Comparison of ENCODE assay signal across 17 cellular contexts in the genomic region with DNA sequence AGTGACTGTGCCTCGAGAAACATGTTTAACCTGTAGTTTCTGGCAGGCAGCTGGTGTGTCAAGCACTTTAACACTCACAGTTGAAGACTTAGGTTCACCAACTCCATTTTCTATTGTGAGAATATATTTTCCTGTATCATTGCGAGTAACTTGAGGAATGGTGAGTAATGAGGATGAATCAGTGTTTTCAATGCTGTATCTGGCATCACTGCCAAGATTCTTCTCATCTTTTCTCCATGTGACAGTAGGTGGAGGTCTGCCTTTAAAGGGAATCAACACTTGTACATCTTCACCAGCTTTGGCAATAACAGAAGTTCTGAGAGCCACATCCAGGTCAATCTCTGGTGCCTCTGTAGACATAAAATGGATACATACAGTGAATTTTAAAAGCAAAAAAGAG.
DNase-seq lines count a peak whose midpoint lies in the region; ATAC-seq and TF ChIP-seq lines count a peak whose summit lies in the region.
"Had no signal": no experiment of that assay in that cellular context is flagged by ENCODE, and none has a peak within 500 bp of the region (broad histone marks: within the 10 kb centered on the region; RNA-seq: fewer than 3 reads in every experiment).

No MANE protein-coding gene starts in this region.

- H3K27ac Mint-ChIP-seq in naive thymus-derived CD8-positive, alpha-beta T cell: no peak overlapping the region

- no peak overlapping the region for H3K4me3 ChIP-seq in thyroid gland (replicated peaks in 1 of 3)
- H3K4me3 ChIP-seq: lung had no signal

- TF ChIP-seq CTCF in RWPE1 (conservative IDR thresholded peaks at IDR 0.05; ENCODE audit: low read depth) (no peak), thyroid gland (IDR thresholded peaks at IDR 0.05) (no peak)

- POLR2A ChIA-PET in RWPE1 (lab: Yijun Ruan, JAX; ENCODE audit: low non-redundant PET): no interaction called here
- POLR2A ChIA-PET in naive thymus-derived CD8-positive, alpha-beta T cell (lab: Charles Lee): no interaction called here

- peak; percentile 64 for ATAC-seq in esophagus mucosa
- no peak for ATAC-seq in HG02981 (IDR thresholded peaks at IDR 0.05; ENCODE audit: unreplicated experiment)
- no peak for ATAC-seq in naive thymus-derived CD8-positive, alpha-beta T cell
- ATAC-seq: stimulated activated naive CD8-positive, alpha-beta T cell treated with anti-CD3 and anti-CD28 coated beads, Interleukin-15, Interleukin-2, amounts not matched to agents 100 U/mL and 50 U/mL, for 24 hours had no signal

- peaks cover 65 to 90% (median 88%) of the 10 kb centered on the region in 3 donors for H3K36me3 Mint-ChIP-seq in naive thymus-derived CD8-positive, alpha-beta T cell

- intact Hi-C loops in thyroid gland (cut with DNase I): no loop called here

- WGBS in thyroid gland, 2 donors: 93 to 96% methylated on average over 2 of the region's 2 CpGs

- H3K9me3 ChIP-seq in thyroid gland: no peaks in the 10 kb centered on the region

- no peaks in the 10 kb centered on the region for H3K36me3 ChIP-seq in thyroid gland

- H3K27me3 ChIP-seq in thyroid gland: no peaks in the 10 kb centered on the region

- H3K4me1 ChIP-seq in thyroid gland: no peaks in the 10 kb centered on the region

- TF ChIP-seq POLR2A in thyroid gland (IDR thresholded peaks at IDR 0.05): no peak

- H3K4me3 Mint-ChIP-seq in naive thymus-derived CD8-positive, alpha-beta T cell: no peak overlapping the region

- no peaks in the 10 kb centered on the region for H3K4me1 Mint-ChIP-seq in naive thymus-derived CD8-positive, alpha-beta T cell

- peaks cover 0 to 6% (median 0%) of the 10 kb centered on the region in 9 donors for H3K9me3 Mint-ChIP-seq in naive thymus-derived CD8-positive, alpha-beta T cell

- CTCF ChIA-PET in RWPE1 (lab: Yijun Ruan, JAX): no interaction called here

- DNase-seq in ELR (ENCODE audit: low read depth) (peak; percentile 86), RWPE1 (ENCODE audit: low spot score) (peak; percentile 68), renal cortical epithelial cell (ENCODE audit: low read depth) (peak; percentile 88), RPMI8226 (no peak), thyroid gland (no peak)
- DNase-seq in naive thymus-derived CD8-positive, alpha-beta T cell: no peak
- DNase-seq: activated T-cell treated with anti-CD3 and anti-CD28 coated beads for 4 hours; DMS79 treated with DMSO at 0.1 percent for 48 hours; MV-4-11; NCI-H526 treated with DMSO at 0.1 percent for 48 hours; SIG-M5; stimulated activated CD4-positive, alpha-beta T cell treated with anti-CD3 and anti-CD28 coated beads, Interleukin-2, amount 100 ng/mL, for 48 hours; stimulated activated naive CD8-positive, alpha-beta T cell treated with anti-CD3 and anti-CD28 coated beads, Interleukin-15, Interleukin-2, amounts not matched to agents 100 U/mL and 50 U/mL, for 24 hours; WERI-Rb-1 had no signal

- no peaks in the 10 kb centered on the region for H3K27me3 Mint-ChIP-seq in naive thymus-derived CD8-positive, alpha-beta T cell

- no peak overlapping the region for H3K27ac ChIP-seq in RWPE1
- no peak overlapping the region for H3K27ac ChIP-seq in thyroid gland
- H3K27ac ChIP-seq: WERI-Rb-1 had no signal

Comparison
In these comparisons a context has a peak if more than half of its experiments do, and no peak if none do; other contexts are left out.
1. DNase-seq: peak in ELR (single experiment), RWPE1 (single experiment) and renal cortical epithelial cell (single experiment); none in RPMI8226 (single experiment), thyroid gland (0 of 2) and naive thymus-derived CD8-positive, alpha-beta T cell (0 of 10).